In the genomic region with DNA sequence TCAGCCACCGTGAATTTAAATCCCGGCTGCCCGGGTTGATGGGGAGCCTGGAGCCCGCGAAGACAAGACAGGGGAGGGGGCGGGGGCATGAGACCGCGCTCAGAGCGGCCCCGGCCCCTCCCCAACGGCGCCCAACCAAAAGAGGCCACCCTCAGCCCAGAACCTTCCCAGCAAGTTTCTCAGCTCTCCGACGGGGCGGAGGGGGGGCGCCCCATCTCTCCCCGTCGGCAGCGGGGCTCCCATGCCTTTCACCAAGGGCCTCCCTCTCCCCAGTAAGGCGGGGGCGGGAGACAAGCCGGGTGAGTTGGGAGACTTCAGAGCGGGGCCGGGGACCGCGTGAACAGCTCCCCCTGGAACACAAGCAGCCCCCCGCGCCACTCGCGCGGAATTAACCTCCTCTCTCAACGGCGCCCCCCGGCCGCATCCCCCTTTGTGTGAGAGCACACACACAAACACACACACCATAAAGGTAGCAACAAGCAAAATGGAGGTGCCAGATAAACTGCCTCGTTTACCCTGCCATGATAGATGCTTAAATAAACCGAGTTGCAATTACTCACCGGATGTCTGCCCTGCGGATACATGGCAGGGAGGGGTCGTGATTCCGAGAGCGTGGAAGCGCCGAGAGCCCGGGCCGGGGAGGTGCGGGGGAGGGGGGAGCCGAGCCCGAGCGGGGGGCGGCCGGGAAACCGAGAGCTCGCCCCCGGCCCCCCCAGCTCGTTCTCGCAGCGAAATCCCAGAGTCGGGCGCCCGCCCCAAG, we compare ENCODE assay signal across 8 cellular contexts. TPM values are rescaled to one million over a fixed set of nuclear protein-coding genes. Genes with fewer than 3 reads are reported as not detected.
DNase-seq lines count a peak whose midpoint lies in the region; ATAC-seq and TF ChIP-seq lines count a peak whose summit lies in the region.

No MANE protein-coding gene starts in this region.

- H3K9me3 Mint-ChIP-seq in naive thymus-derived CD8-positive, alpha-beta T cell: peaks cover 0 to 6% (median 0%) of the 10 kb centered on the region in 9 donors

- peak overlapping the region; percentile 92 to 96 (median 93) for H3K27ac Mint-ChIP-seq in naive thymus-derived CD8-positive, alpha-beta T cell

- POLR2A ChIA-PET in naive thymus-derived CD8-positive, alpha-beta T cell (lab: Charles Lee): interaction anchor here (1.0 to 6.2 kb wide), 17 partner anchors 9 to 644 kb away, joined by 3 to 138 read pairs (median 9); a partner anchor contains a TSS

- 1% methylated on average over 60 of the region's 61 CpGs; no CpG with 5 or more reads in 1 of the 2 donors for WGBS in testis, 2 donors

- H3K27me3 Mint-ChIP-seq in naive thymus-derived CD8-positive, alpha-beta T cell: peaks cover 0 to 4% (median 0%) of the 10 kb centered on the region in 5 donors

- ATAC-seq in naive thymus-derived CD8-positive, alpha-beta T cell: peak in 1 of 2 donors; percentile 2
- ATAC-seq in GM21619 (IDR thresholded peaks at IDR 0.05; ENCODE audit: unreplicated experiment): no peak
- ATAC-seq in HG02884 (IDR thresholded peaks at IDR 0.05; ENCODE audit: unreplicated experiment): no peak

- H3K27me3 ChIP-seq in MG63 (no peaks in the 10 kb centered on the region), endocrine pancreas (ENCODE audit: control insufficient read depth, insufficient read depth, low read length) (no peaks in the 10 kb centered on the region), testis (no peaks in the 10 kb centered on the region)

- H3K4me1 Mint-ChIP-seq in naive thymus-derived CD8-positive, alpha-beta T cell: peaks cover 44 to 70% (median 60%) of the 10 kb centered on the region in 4 donors

- H3K36me3 ChIP-seq in MG63: peaks cover 46% of the 10 kb centered on the region
- H3K36me3 ChIP-seq in endocrine pancreas (ENCODE audit: control insufficient read depth, insufficient read depth, low read length): no peaks in the 10 kb centered on the region
- H3K36me3 ChIP-seq in testis (ENCODE audit: low read depth, missing control alignments): no peaks in the 10 kb centered on the region

- peak overlapping the region; percentile 31 for H3K9ac ChIP-seq in endocrine pancreas (ENCODE audit: control insufficient read depth, insufficient read depth, low read length)

- peak overlapping the region; percentile 86 to 99 for H3K27ac ChIP-seq in testis

- TF ChIP-seq CTCF in testis (IDR thresholded peaks at IDR 0.05): no peak

- H3K4me1 ChIP-seq in endocrine pancreas (ENCODE audit: control insufficient read depth, insufficient read depth, low read length): no peaks in the 10 kb centered on the region
- peaks cover 57% of the 10 kb centered on the region for H3K4me1 ChIP-seq in testis

- DNase-seq in GM03348 (ENCODE audit: low spot score) (peak; percentile 68), MG63 (peak; percentile 59), testis (peak; percentile 63)
- DNase-seq in activated CD4-positive, alpha-beta T cell treated with anti-CD3 and anti-CD28 coated beads, Interleukin-2, amount 50 U/mL, for 4 hours: peak; percentile 48 to 58
- peak; percentile 30 to 73 (median 55) for DNase-seq in naive thymus-derived CD8-positive, alpha-beta T cell

- intact Hi-C loops in testis (cut with DNase I; ENCODE audit: low total_unique reads): no loop called here

- H3K4me3 ChIP-seq in MG63 (peak overlapping the region; percentile 71), endocrine pancreas (ENCODE audit: control insufficient read depth, insufficient read depth, low read length) (no peak overlapping the region), testis (peak overlapping the region; percentile 89 to 90)

- peak overlapping the region; percentile 89 to 100 (median 96) for H3K4me3 Mint-ChIP-seq in naive thymus-derived CD8-positive, alpha-beta T cell

- peaks cover 4 to 29% (median 11%) of the 10 kb centered on the region in 3 donors for H3K36me3 Mint-ChIP-seq in naive thymus-derived CD8-positive, alpha-beta T cell

- H3K9me3 ChIP-seq in MG63 (no peaks in the 10 kb centered on the region), endocrine pancreas (ENCODE audit: control insufficient read depth, low read length) (no peaks in the 10 kb centered on the region), testis (no peaks in the 10 kb centered on the region)

- TF ChIP-seq POLR2A in testis (IDR thresholded peaks at IDR 0.05): no peak

RNA-seq across cellular contexts. Expression of a gene that starts 1.3 kb away (rescaled TPM):
- 42.9 and 86.7 TPM in 2 replicates for total RNA-seq in MG63 (2014; rRNA removed; shearing (Covaris generic); ENCODE audit: low replicate concordance)
- total RNA-seq in naive thymus-derived CD8-positive, alpha-beta T cell: 100 to 1,000 TPM; 123 to 135 TPM
- polyA plus RNA-seq in naive thymus-derived CD8-positive, alpha-beta T cell: 10 to 100 TPM in 2 of 3 donors, 1 to 10 TPM in 1; 9.9 to 32.6 (median 13.6) TPM
- 100 to 1,000 TPM in 1 of 2 donors, 10 to 100 TPM in 1; 99.5 to 139 TPM for total RNA-seq in testis
- 60.5 TPM for polyA plus RNA-seq in testis (ENCODE audit: insufficient read depth, low read depth, low replicate concordance)
